ENCODE assay signal across 8 cellular contexts in genomic region chr7:94655562-94655883, GRCh38. TPM values are rescaled to one million over a fixed set of nuclear protein-coding genes. Genes with fewer than 3 reads are reported as not detected.
DNase-seq lines count a peak whose midpoint lies in the region; ATAC-seq and TF ChIP-seq lines count a peak whose summit lies in the region.

No MANE protein-coding gene starts in this region.

- H3K4me1 Mint-ChIP-seq in mesothelial cell of epicardium, result peaks cover 25% of the 10 kb centered on the region

- peak overlapping the region; percentile 86 for H3K27ac Mint-ChIP-seq in mesothelial cell of epicardium

- H3K36me3 Mint-ChIP-seq in mesothelial cell of epicardium, result no peaks in the 10 kb centered on the region

- H3K27me3 Mint-ChIP-seq in mesothelial cell of epicardium (ENCODE audit: low read depth), result no peaks in the 10 kb centered on the region

- TF ChIP-seq CTCF in 22Rv1 (IDR thresholded peaks at IDR 0.05) (no peak), HFF-Myc (IDR thresholded peaks at IDR 0.05; ENCODE audit: low read depth, low read length, missing control alignments) (no peak), mesothelial cell of epicardium (IDR thresholded peaks at IDR 0.05; ENCODE audit: unreplicated experiment) (no peak)

- H3K4me3 Mint-ChIP-seq in mesothelial cell of epicardium, result peak overlapping the region; percentile 85

- no peaks in the 10 kb centered on the region for H3K9me3 Mint-ChIP-seq in mesothelial cell of epicardium

- peak overlapping the region; percentile 58 for H3K4me3 ChIP-seq in HFF-Myc (replicated peaks; ENCODE audit: low read depth, low read length)

- peak overlapping the region; percentile 93 for H3K27ac ChIP-seq in 22Rv1

- DNase-seq in HFF-Myc (ENCODE audit: extremely low read depth, low read depth), result no peak
- peak; percentile 5 for DNase-seq in cerebellum (ENCODE audit: low spot score)
- DNase-seq in mesothelial cell of epicardium (ENCODE audit: low spot score in 2 of 2, unreplicated experiment in 2 of 2), result no peak
- DNase-seq in OCI-M1 (lab: John Stamatoyannopoulos, UW), result no peak
- DNase-seq in GOT3 (lab: John Stamatoyannopoulos, UW), result no peak
- DNase-seq in COLO829 (ENCODE audit: low spot score), result no peak

- ATAC-seq in GM19467 (IDR thresholded peaks at IDR 0.05; ENCODE audit: unreplicated experiment), result no peak

RNA-seq across cellular contexts. Expression of gene SGCE, which starts 0.4 kb away (rescaled TPM):
- 118 TPM for total RNA-seq in cerebellum
- total RNA-seq in mesothelial cell of epicardium, result 50.4 to 59.3 TPM (median 51.3 TPM) in 3 replicates
